In genomic region chr1:11738783-11739182, GRCh38 we compare ENCODE assay signal across 21 cellular contexts. TPM values are rescaled to one million over a fixed set of nuclear protein-coding genes. Genes with fewer than 3 reads are reported as not detected.
DNase-seq lines count a peak whose midpoint lies in the region; ATAC-seq and TF ChIP-seq lines count a peak whose summit lies in the region.
"Had no signal": no experiment of that assay in that cellular context is flagged by ENCODE, and none has a peak within 500 bp of the region (broad histone marks: within the 10 kb centered on the region; RNA-seq: fewer than 3 reads in every experiment).

No MANE protein-coding gene starts in this region.

- H3K4me2 ChIP-seq in osteoblast (ENCODE audit: insufficient read depth, low read length) = no peak overlapping the region

- no peak for ATAC-seq in HG03196 (IDR thresholded peaks at IDR 0.05; ENCODE audit: unreplicated experiment)
- ATAC-seq: heart left ventricle; stimulated activated effector memory CD8-positive, alpha-beta T cell treated with anti-CD3 and anti-CD28 coated beads, Interleukin-12 subunit alpha, Interleukin-12 subunit beta, amount 100 ng/mL, for 72 hours had no signal

- peak; percentile 23 for TF ChIP-seq CTCF in NB4 (IDR thresholded peaks at IDR 0.05; ENCODE audit: low read depth, low read length)
- no peak for TF ChIP-seq CTCF in VCaP (conservative IDR thresholded peaks at IDR 0.05)
- TF ChIP-seq CTCF in osteoblast (IDR thresholded peaks at IDR 0.05; ENCODE audit: extremely low read depth, low read depth, low read length) = no peak
- no peak for TF ChIP-seq CTCF in coronary artery (IDR thresholded peaks at IDR 0.05)

- H3K27me3 ChIP-seq in osteoblast (ENCODE audit: insufficient read depth, low read length) = no peaks in the 10 kb centered on the region
- H3K27me3 ChIP-seq: BE2C, heart left ventricle, MG63, thyroid gland had no signal

- no peaks in the 10 kb centered on the region for H3K9me3 ChIP-seq in osteoblast (ENCODE audit: low read depth, low read length)
- H3K9me3 ChIP-seq: BE2C, heart left ventricle, MG63, thyroid gland had no signal

- TF ChIP-seq POLR2A in NB4 (IDR thresholded peaks at IDR 0.05; ENCODE audit: extremely low read depth, insufficient read length) = no peak

- H3K27ac ChIP-seq in VCaP (peak overlapping the region; percentile 98), osteoblast (ENCODE audit: low read depth, low read length) (no peak overlapping the region), coronary artery (peak overlapping the region in 1 of 2 donors; percentile 93)

- peaks cover 30% of the 10 kb centered on the region for H4K20me1 ChIP-seq in osteoblast (ENCODE audit: insufficient read depth, low read length)

- DNase-seq in SIG-M5 treated with dmso at 0.1 percent for 504 hours (lab: John Stamatoyannopoulos, UW; ENCODE audit: unreplicated experiment) = peak; percentile 42
- no peak for DNase-seq in SIG-M5 (lab: John Stamatoyannopoulos, UW)
- DNase-seq in NB4 (ENCODE audit: low read depth) = peak; percentile 77
- peak; percentile 37 for DNase-seq in osteoblast (ENCODE audit: insufficient read length, low spot score, missing footprints)
- no peak for DNase-seq in coronary artery (ENCODE audit: low spot score)
- DNase-seq in hypothalamus (lab: John Stamatoyannopoulos, UW) = no peak
- DNase-seq: activated CD4-positive, alpha-beta T cell treated with anti-CD3 and anti-CD28 coated beads for 48 hours; activated gamma-delta T cell treated with Interleukin-2 at 50 U/mL for 16 hours; anterior cingulate cortex; BE2C; heart left ventricle; MG63; NCI-H2029; retina; SHP77 treated with DMSO at 0.1 percent for 48 hours; stimulated activated CD4-positive, alpha-beta T cell treated with anti-CD3 and anti-CD28 coated beads, Interleukin-15, amount 100 ng/mL, for 24 hours; thyroid gland had no signal

- H3K79me2 ChIP-seq in osteoblast (ENCODE audit: insufficient read depth, low read length) = peaks cover 17% of the 10 kb centered on the region

- H2AFZ ChIP-seq in osteoblast (ENCODE audit: low read length) = no peak overlapping the region

- H3K4me3 ChIP-seq in NB4 (ENCODE audit: low read depth, low read length) (no peak overlapping the region), osteoblast (ENCODE audit: insufficient read depth, low read length) (no peak overlapping the region), coronary artery (no peak overlapping the region)
- H3K4me3 ChIP-seq: heart left ventricle, MG63, thyroid gland had no signal

- H3K4me1 ChIP-seq in osteoblast (ENCODE audit: insufficient read depth, low read length) = peaks cover 7% of the 10 kb centered on the region
- H3K4me1 ChIP-seq: BE2C had no signal

- H3K36me3 ChIP-seq in osteoblast (ENCODE audit: insufficient read depth, low read length) = no peaks in the 10 kb centered on the region
- H3K36me3 ChIP-seq: BE2C, heart left ventricle, MG63, thyroid gland had no signal

RNA-seq across cellular contexts. Expression of gene AGTRAP, which starts 2.8 kb away (rescaled TPM):
- total RNA-seq in osteoblast = 47.7 and 56.5 TPM in 2 replicates

RNA-seq across cellular contexts. Expression of gene C1orf167, which starts 23.2 kb away (rescaled TPM):
- total RNA-seq in osteoblast = under 0.01 TPM in 1 of 2 replicates, not detected in the other
- total RNA-seq: NCI-H460 had no signal

RNA-seq across cellular contexts. Expression of gene DRAXIN, which starts 47.3 kb away (rescaled TPM):
- under 0.01 TPM in 2 replicates for total RNA-seq in osteoblast
- total RNA-seq: thyroid gland had no signal

RNA-seq across cellular contexts. Expression of gene MAD2L2, which starts 57.8 kb away (rescaled TPM):
- 20.6 and 22.7 TPM in 2 replicates for total RNA-seq in osteoblast

Comparison
In these comparisons a context has a peak if more than half of its experiments do, and no peak if none do; other contexts are left out.
1. DNase-seq: peak in SIG-M5 treated with dmso at 0.1 percent for 504 hours (single experiment), NB4 (single experiment) and osteoblast (single experiment); none in SIG-M5 (single experiment), coronary artery (single experiment) and hypothalamus (0 of 51).